Comparison of ENCODE assay signal across 9 cellular contexts in genomic region chr10:59337254-59337653, GRCh38. TPM values are rescaled to one million over a fixed set of nuclear protein-coding genes. Genes with fewer than 3 reads are reported as not detected.
DNase-seq lines count a peak whose midpoint lies in the region; ATAC-seq, FAIRE-seq and TF ChIP-seq lines count a peak whose summit lies in the region.
"Had no signal": no experiment of that assay in that cellular context is flagged by ENCODE, and none has a peak within 500 bp of the region (broad histone marks: within the 10 kb centered on the region; RNA-seq: fewer than 3 reads in every experiment).

No MANE protein-coding gene starts in this region.

- H3K27ac ChIP-seq in keratinocyte (ENCODE audit: control insufficient read depth, insufficient read depth, low read length), result no peak overlapping the region
- H3K27ac ChIP-seq in stomach, result peak overlapping the region in 3 of 5 donors; percentile 31 to 46 (median 37)
- H3K27ac ChIP-seq: parathyroid adenoma had no signal

- no peak for ATAC-seq in HG03045 (IDR thresholded peaks at IDR 0.05; ENCODE audit: unreplicated experiment)
- ATAC-seq in GM19463 (IDR thresholded peaks at IDR 0.05; ENCODE audit: unreplicated experiment), result no peak

- peak; percentile 37 for DNase-seq in HT1080 (ENCODE audit: low read depth)
- DNase-seq in T47D (ENCODE audit: low read depth in 1 of 2, low spot score in 1 of 2), result peak; percentile 42 to 91
- peak; percentile 9 for DNase-seq in keratinocyte (ENCODE audit: low read depth, low spot score)
- DNase-seq in stomach, result peak; percentile 28
- no peak for DNase-seq in NCI-H82 (lab: John Stamatoyannopoulos, UW)
- DNase-seq in stimulated activated CD4-positive, alpha-beta T cell treated with anti-CD3 and anti-CD28 coated beads, Interleukin-12 subunit alpha, Interleukin-12 subunit beta, amount 100 ng/mL, for 4 hours, result no peak

- H3K9me1 ChIP-seq in keratinocyte (ENCODE audit: control insufficient read depth, extremely low read depth, insufficient read depth, low read length), result no peaks in the 10 kb centered on the region

- no peak for TF ChIP-seq CTCF in keratinocyte (optimal IDR thresholded peaks at IDR 0.05 in 1 of 3, IDR thresholded peaks at IDR 0.05 in 1 of 3, conservative IDR thresholded peaks at IDR 0.05 in 1 of 3; ENCODE audit: extremely low read depth in 1 of 3, insufficient read depth in 2 of 3, low read length in 3 of 3)
- no peak for TF ChIP-seq CTCF in stomach (IDR thresholded peaks at IDR 0.05)

- no peaks in the 10 kb centered on the region for H3K79me2 ChIP-seq in keratinocyte (ENCODE audit: control insufficient read depth, insufficient read depth, low read length)

- FAIRE-seq in keratinocyte (lab: Jason Lieb, UNC), result peak; percentile 99

- TF ChIP-seq POLR2A in stomach (IDR thresholded peaks at IDR 0.05), result no peak

- peaks cover 9% of the 10 kb centered on the region for H3K4me1 ChIP-seq in keratinocyte (ENCODE audit: control insufficient read depth, extremely low read depth, insufficient read depth, low read length)
- H3K4me1 ChIP-seq in stomach, result peaks cover 0 to 21% (median 15%) of the 10 kb centered on the region in 4 donors

- intact Hi-C loops in stomach (cut with DNase I; ENCODE audit: low total_unique reads), result no loop called here

- dilution Hi-C loops in keratinocyte (cut with MboI; ENCODE audit: extremely low pct_ligation_motif_present, low sequenced_read_pairs), result no loop called here

- H3K27me3 ChIP-seq in keratinocyte (ENCODE audit: control insufficient read depth, extremely low read depth, insufficient read depth, low read length) (no peaks in the 10 kb centered on the region), stomach (no peaks in the 10 kb centered on the region)

- no peak overlapping the region for H2AFZ ChIP-seq in keratinocyte (ENCODE audit: control insufficient read depth, low read length)
- H2AFZ ChIP-seq: parathyroid adenoma had no signal

- in situ Hi-C loops in T47D (cut with HindIII; ENCODE audit: low pct_unique_long_range_greater_than_20kb, low sequenced_read_pairs), result no loop called here

- H3K4me3 ChIP-seq in keratinocyte (ENCODE audit: control insufficient read depth in 2 of 3, extremely low read depth in 1 of 3, insufficient read depth in 2 of 3, low read depth in 1 of 3, low read length in 3 of 3) (no peak overlapping the region), stomach (no peak overlapping the region)

- H3K9ac ChIP-seq in keratinocyte (ENCODE audit: control insufficient read depth, extremely low read depth, insufficient read depth, low read length), result no peak overlapping the region
- H3K9ac ChIP-seq: parathyroid adenoma had no signal

- peak overlapping the region; percentile 20 for H3K4me2 ChIP-seq in keratinocyte (ENCODE audit: control insufficient read depth, extremely low read depth, insufficient read depth, low read depth, low read length)

- H4K20me1 ChIP-seq in keratinocyte (ENCODE audit: control insufficient read depth, extremely low read depth, insufficient read depth, low read length), result no peaks in the 10 kb centered on the region

- H3K9me3 ChIP-seq in keratinocyte (ENCODE audit: control insufficient read depth, low read depth, low read length) (no peaks in the 10 kb centered on the region), stomach (no peaks in the 10 kb centered on the region)

- TF ChIP-seq EP300 in stomach (IDR thresholded peaks at IDR 0.05), result no peak

- H3K36me3 ChIP-seq in keratinocyte (ENCODE audit: control insufficient read depth in 2 of 2, extremely low read depth in 1 of 2, insufficient read depth in 2 of 2, low read length in 2 of 2) (no peaks in the 10 kb centered on the region), stomach (no peaks in the 10 kb centered on the region)

RNA-seq across cellular contexts. Expression of gene FAM13C, which starts 25.1 kb away (rescaled TPM):
- 2.8 and 3.1 TPM in 2 replicates for total RNA-seq in HT1080 (2014; rRNA removed; shearing (Covaris generic))
- polyA plus RNA-seq in HT1080 (2015; cell fraction: cytosol; rRNA removed), result 1.3 and 1.4 TPM in 2 replicates
- 1.7 and 5.0 TPM in 2 replicates for polyA plus RNA-seq in HT1080 (2015; cell fraction: nucleus; rRNA removed)
- polyA plus RNA-seq in keratinocyte, result 0.08 to 1.2 TPM (median 0.58 TPM) in 3 replicates
- 0.52 TPM for polyA plus RNA-seq in keratinocyte (2011; ENCODE audit: low read depth)
- polyA plus RNA-seq in keratinocyte (2011; cell fraction: cytosol; rRNA removed), result 0.27 and 0.34 TPM in 2 replicates
- 1.1 and 2.4 TPM in 2 replicates for polyA plus RNA-seq in keratinocyte (2011; cell fraction: nucleus; rRNA removed)
- polyA plus RNA-seq in keratinocyte (2012; ENCODE audit: low replicate concordance), result 0.09 and 0.37 TPM in 2 replicates
- 1.7 to 6.9 TPM (median 6.1 TPM) in 3 replicates for polyA minus RNA-seq in keratinocyte
- polyA minus RNA-seq in keratinocyte (2011; cell fraction: cytosol; rRNA and poly(A)+ RNA removed), result not detected
- 3.3 and 4.6 TPM in 2 replicates for polyA minus RNA-seq in keratinocyte (2011; cell fraction: nucleus; rRNA and poly(A)+ RNA removed)
- 10 to 100 TPM in 4 of 5 donors, under 1 TPM in 1; 0.89 to 47.3 (median 19.4) TPM for total RNA-seq in stomach
- polyA plus RNA-seq in stomach, result 1 to 10 TPM; 2.2 to 7.2 (median 2.5) TPM

Comparison
In these comparisons a context has a peak if more than half of its experiments do, and no peak if none do; other contexts are left out.
1. DNase-seq: peak in HT1080 (single experiment), T47D (2 of 2), keratinocyte (single experiment) and stomach (single experiment); none in NCI-H82 (single experiment) and stimulated activated CD4-positive, alpha-beta T cell treated with anti-CD3 and anti-CD28 coated beads, Interleukin-12 subunit alpha, Interleukin-12 subunit beta, amount 100 ng/mL, for 4 hours (single experiment).